Comparison of ENCODE assay signal across 24 cellular contexts in the genomic region with DNA sequence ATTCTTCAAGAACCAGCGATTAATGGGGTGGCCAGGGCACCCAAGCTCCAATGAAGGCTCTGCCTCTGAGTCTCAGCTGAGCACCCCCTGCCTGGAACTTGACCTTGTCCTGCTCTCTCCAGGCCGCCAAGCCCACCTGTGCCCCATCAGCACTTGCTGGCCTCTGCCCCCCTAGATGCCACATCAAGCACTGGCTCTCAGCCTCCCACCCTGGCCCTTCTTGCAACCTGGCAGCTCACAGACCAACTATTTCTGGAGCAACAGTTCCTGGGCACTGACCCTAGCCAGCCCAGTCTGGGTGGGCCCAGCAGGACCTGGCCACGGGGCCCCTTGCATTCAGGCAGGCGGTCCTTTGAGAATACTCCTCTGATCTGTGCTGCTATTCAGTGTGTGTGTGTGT.
DNase-seq lines count a peak whose midpoint lies in the region; ATAC-seq and TF ChIP-seq lines count a peak whose summit lies in the region.
"Had no signal": no experiment of that assay in that cellular context is flagged by ENCODE, and none has a peak within 500 bp of the region (broad histone marks: within the 10 kb centered on the region; RNA-seq: fewer than 3 reads in every experiment).

No MANE protein-coding gene starts in this region.

- TF ChIP-seq POLR2A in spleen (IDR thresholded peaks at IDR 0.05): no peak

- no peak for ATAC-seq in activated T-cell treated with anti-CD3 and anti-CD28 coated beads, Interleukin-2, amount 50 U/mL, for 72 hours (replicated peaks in 1 of 2)
- ATAC-seq in memory B cell (ENCODE audit: low read depth): no peak
- ATAC-seq: A549; naive thymus-derived CD4-positive, alpha-beta T cell had no signal

- no peak overlapping the region for H3K27ac Mint-ChIP-seq in activated T-cell treated with anti-CD3 and anti-CD28 coated beads, Interleukin-2, amount 50 U/mL, for 24 hours
- H3K27ac Mint-ChIP-seq in activated T-cell treated with anti-CD3 and anti-CD28 coated beads, Interleukin-2, amount 50 U/mL, for 72 hours: no peak overlapping the region
- H3K27ac Mint-ChIP-seq in memory B cell: peak overlapping the region; percentile 76
- H3K27ac Mint-ChIP-seq: activated B cell treated with CpG ODN at 0.5 μM for 24 hours; activated naive CD4-positive, alpha-beta T cell treated with anti-CD3 and anti-CD28 coated beads for 36 hours; mesothelial cell of epicardium; naive thymus-derived CD4-positive, alpha-beta T cell had no signal

- no peak overlapping the region for H3K27ac ChIP-seq in spleen
- H3K27ac ChIP-seq: A549, KMS-11, parathyroid adenoma had no signal

- no peak overlapping the region for H3K4me3 ChIP-seq in spleen
- H3K4me3 ChIP-seq: A549 had no signal

- WGBS in spleen, 5 donors: 86 to 93% (median 92%) methylated on average over 4 of the region's 4 CpGs

- no peaks in the 10 kb centered on the region for H3K27me3 ChIP-seq in spleen (replicated peaks in 1 of 7)

- no peak for TF ChIP-seq CTCF in spleen (IDR thresholded peaks at IDR 0.05 in 8 of 11, conservative IDR thresholded peaks at IDR 0.05 in 3 of 11)

- H3K9me3 Mint-ChIP-seq in activated T-cell treated with anti-CD3 and anti-CD28 coated beads, Interleukin-2, amount 50 U/mL, for 24 hours: no peaks in the 10 kb centered on the region
- no peaks in the 10 kb centered on the region for H3K9me3 Mint-ChIP-seq in activated T-cell treated with anti-CD3 and anti-CD28 coated beads, Interleukin-2, amount 50 U/mL, for 72 hours
- H3K9me3 Mint-ChIP-seq in memory B cell: no peaks in the 10 kb centered on the region
- H3K9me3 Mint-ChIP-seq: activated B cell treated with CpG ODN at 0.5 μM for 24 hours; activated naive CD4-positive, alpha-beta T cell treated with anti-CD3 and anti-CD28 coated beads for 36 hours; mesothelial cell of epicardium; naive thymus-derived CD4-positive, alpha-beta T cell had no signal

- intact Hi-C loops in spleen (cut with DNase I; ENCODE audit: low total_unique reads): no loop called here

- H3K36me3 Mint-ChIP-seq in activated T-cell treated with anti-CD3 and anti-CD28 coated beads, Interleukin-2, amount 50 U/mL, for 24 hours (ENCODE audit: low read depth): no peaks in the 10 kb centered on the region
- no peaks in the 10 kb centered on the region for H3K36me3 Mint-ChIP-seq in activated T-cell treated with anti-CD3 and anti-CD28 coated beads, Interleukin-2, amount 50 U/mL, for 72 hours (ENCODE audit: insufficient read depth in 2 of 2)
- H3K36me3 Mint-ChIP-seq in memory B cell: no peaks in the 10 kb centered on the region
- H3K36me3 Mint-ChIP-seq: mesothelial cell of epicardium; naive thymus-derived CD4-positive, alpha-beta T cell had no signal

- peaks cover 6 to 39% (median 14%) of the 10 kb centered on the region in 6 donors for H3K4me1 ChIP-seq in spleen
- H3K4me1 ChIP-seq: parathyroid adenoma had no signal

- DNase-seq in activated T-cell treated with anti-CD3 and anti-CD28 coated beads, Interleukin-2, amount 50 U/mL, for 24 hours: peak; percentile 25
- no peak for DNase-seq in activated T-cell treated with anti-CD3 and anti-CD28 coated beads, Interleukin-2, amount 50 U/mL, for 72 hours
- DNase-seq in NCI-H69 (lab: John Stamatoyannopoulos, UW) (peak; percentile 66), memory B cell (ENCODE audit: low spot score in 2 of 2) (no peak), spleen (peak; percentile 65), DMS 273 treated with DMSO at 0.1 percent for 48 hours (lab: John Stamatoyannopoulos, UW) (no peak), SW 1271 (lab: John Stamatoyannopoulos, UW) (no peak)
- no peak for DNase-seq in effector CD4-positive, alpha-beta T cell
- DNase-seq: activated B cell treated with CpG ODN at 0.5 μM for 24 hours; activated CD4-positive, alpha-beta T cell treated with anti-CD3 and anti-CD28 coated beads, Interleukin-2, amount 50 U/mL, for 48 hours; activated naive CD4-positive, alpha-beta T cell treated with anti-CD3 and anti-CD28 coated beads for 36 hours; activated T-cell treated with anti-CD3 and anti-CD28 coated beads for 4 hours; caudate nucleus; DMS53; naive thymus-derived CD4-positive, alpha-beta T cell; NCI-H1417 treated with DMSO at 0.1 percent for 48 hours; NCI-H2081 treated with DMSO at 0.1 percent for 48 hours; OCI-M1; SHP77; T-helper 9 cell had no signal

- H3K36me3 ChIP-seq in spleen: peaks cover 0 to 9% (median 0%) of the 10 kb centered on the region in 6 donors

- H3K27me3 Mint-ChIP-seq in activated T-cell treated with anti-CD3 and anti-CD28 coated beads, Interleukin-2, amount 50 U/mL, for 24 hours: no peaks in the 10 kb centered on the region
- H3K27me3 Mint-ChIP-seq in activated T-cell treated with anti-CD3 and anti-CD28 coated beads, Interleukin-2, amount 50 U/mL, for 72 hours (ENCODE audit: low read depth): no peaks in the 10 kb centered on the region
- H3K27me3 Mint-ChIP-seq in memory B cell: no peaks in the 10 kb centered on the region
- H3K27me3 Mint-ChIP-seq: activated B cell treated with CpG ODN at 0.5 μM for 24 hours; naive thymus-derived CD4-positive, alpha-beta T cell had no signal

- H3K4me3 Mint-ChIP-seq in activated T-cell treated with anti-CD3 and anti-CD28 coated beads, Interleukin-2, amount 50 U/mL, for 24 hours: no peak overlapping the region
- H3K4me3 Mint-ChIP-seq in activated T-cell treated with anti-CD3 and anti-CD28 coated beads, Interleukin-2, amount 50 U/mL, for 72 hours: no peak overlapping the region
- H3K4me3 Mint-ChIP-seq in memory B cell: no peak overlapping the region
- H3K4me3 Mint-ChIP-seq: activated B cell treated with CpG ODN at 0.5 μM for 24 hours; activated naive CD4-positive, alpha-beta T cell treated with anti-CD3 and anti-CD28 coated beads for 36 hours; mesothelial cell of epicardium; naive thymus-derived CD4-positive, alpha-beta T cell had no signal

- H3K9me3 ChIP-seq in spleen: no peaks in the 10 kb centered on the region
- H3K9me3 ChIP-seq: A549 had no signal

- peaks cover 5% of the 10 kb centered on the region for H3K4me1 Mint-ChIP-seq in activated T-cell treated with anti-CD3 and anti-CD28 coated beads, Interleukin-2, amount 50 U/mL, for 24 hours (ENCODE audit: low read depth)
- H3K4me1 Mint-ChIP-seq in activated T-cell treated with anti-CD3 and anti-CD28 coated beads, Interleukin-2, amount 50 U/mL, for 72 hours (ENCODE audit: low read depth): peaks cover 8% of the 10 kb centered on the region
- peaks cover 5% of the 10 kb centered on the region for H3K4me1 Mint-ChIP-seq in memory B cell

Comparison
In these comparisons a context has a peak if more than half of its experiments do, and no peak if none do; other contexts are left out.
1. DNase-seq: peak in activated T-cell treated with anti-CD3 and anti-CD28 coated beads, Interleukin-2, amount 50 U/mL, for 24 hours (single experiment), NCI-H69 (single experiment) and spleen (single experiment); none in activated T-cell treated with anti-CD3 and anti-CD28 coated beads, Interleukin-2, amount 50 U/mL, for 72 hours (0 of 2), memory B cell (0 of 2), effector CD4-positive, alpha-beta T cell (single experiment), DMS 273 treated with DMSO at 0.1 percent for 48 hours (single experiment) and SW 1271 (0 of 2).